In the genomic region with DNA sequence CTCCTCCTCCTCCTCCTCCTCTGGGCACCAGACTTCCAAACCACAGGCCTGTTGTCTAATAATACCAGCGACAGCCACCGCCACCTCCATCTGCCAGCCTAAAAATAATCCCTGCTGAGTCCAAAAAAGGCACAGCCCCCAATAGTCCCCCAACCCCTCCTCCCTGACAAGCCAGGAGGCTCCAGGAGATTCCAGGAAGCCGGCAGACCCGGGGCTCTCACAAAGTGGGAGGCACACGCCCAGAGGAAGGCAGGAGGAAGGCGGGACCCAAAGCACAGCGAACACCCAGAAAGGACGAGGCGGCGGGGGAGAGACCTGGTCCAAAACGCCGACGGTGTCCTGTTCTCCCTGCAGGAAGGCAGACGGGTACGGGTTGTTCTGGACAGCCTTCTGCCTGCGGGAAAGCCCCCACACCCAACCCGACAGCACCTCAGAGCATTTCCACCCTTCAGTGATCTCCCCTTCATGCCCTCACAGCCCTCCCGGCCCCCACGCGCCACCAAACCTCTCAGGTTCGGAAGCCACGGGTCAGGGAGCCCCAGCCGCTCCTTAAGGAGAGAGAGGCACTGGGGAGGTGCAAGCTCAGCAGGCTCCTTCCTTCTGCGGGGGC, we compare ENCODE assay signal across 13 cellular contexts. TPM values are rescaled to one million over a fixed set of nuclear protein-coding genes. Genes with fewer than 3 reads are reported as not detected.
DNase-seq lines count a peak whose midpoint lies in the region; ATAC-seq and TF ChIP-seq lines count a peak whose summit lies in the region.
"Had no signal": no experiment of that assay in that cellular context is flagged by ENCODE, and none has a peak within 500 bp of the region (broad histone marks: within the 10 kb centered on the region; RNA-seq: fewer than 3 reads in every experiment).

No MANE protein-coding gene starts in this region.

- H3K9me3 ChIP-seq in neural cell (ENCODE audit: low read length) (no peaks in the 10 kb centered on the region), vagina (no peaks in the 10 kb centered on the region)

- no peak for TF ChIP-seq EP300 in neural cell (conservative IDR thresholded peaks at IDR 0.05; ENCODE audit: poor library complexity, severe bottlenecking)

- DNase-seq in NCI-H510A treated with DMSO at 0.1 percent for 48 hours (lab: John Stamatoyannopoulos, UW) (peak; percentile 13), NCI-H510A (lab: John Stamatoyannopoulos, UW) (no peak), glutamatergic neuron (peak; percentile 43), vagina (ENCODE audit: extremely low spot score in 2 of 2) (no peak), HuH-7 (ENCODE audit: low spot score) (no peak), NCI-H2196 treated with DMSO at 0.1 percent for 48 hours (lab: John Stamatoyannopoulos, UW; ENCODE audit: unreplicated experiment) (no peak)
- DNase-seq: activated CD4-positive, alpha-beta T cell treated with anti-CD3 and anti-CD28 coated beads for 48 hours; activated naive CD4-positive, alpha-beta T cell; GDM1; SHP77 treated with DMSO at 0.1 percent for 48 hours had no signal

- H3K4me1 Mint-ChIP-seq in glutamatergic neuron (ENCODE audit: low read depth, unreplicated experiment) = peaks cover 62% of the 10 kb centered on the region

- H3K9me2 ChIP-seq in neural cell (ENCODE audit: insufficient read depth, low read length) = no peaks in the 10 kb centered on the region

- H3K27ac ChIP-seq in neural cell (ENCODE audit: low read length) (peak overlapping the region; percentile 21), vagina (peak overlapping the region; percentile 78)

- no peak for TF ChIP-seq RAD21 in neural cell (conservative IDR thresholded peaks at IDR 0.05)

- H3K4me1 ChIP-seq in vagina = peaks cover 74% of the 10 kb centered on the region

- peaks cover 35% of the 10 kb centered on the region for H3K9me3 Mint-ChIP-seq in glutamatergic neuron (ENCODE audit: unreplicated experiment)

- no peaks in the 10 kb centered on the region for H4K20me1 ChIP-seq in neural cell (ENCODE audit: insufficient read depth)

- intact Hi-C loops in vagina (cut with DNase I) = loop anchor here (10.0 kb wide), 1 partner anchor 174 kb away; no protein-coding TSS in a partner anchor

- peak overlapping the region; percentile 96 for H3K4me3 Mint-ChIP-seq in glutamatergic neuron (ENCODE audit: unreplicated experiment)

- H3K4me2 ChIP-seq in neural cell (ENCODE audit: low read length) = no peak overlapping the region

- peaks cover 20% of the 10 kb centered on the region for H3K27me3 ChIP-seq in neural cell (ENCODE audit: insufficient read depth, low read depth, low read length)
- H3K27me3 ChIP-seq in vagina = no peaks in the 10 kb centered on the region

- H2AFZ ChIP-seq in neural cell (ENCODE audit: low read depth, low read length) = no peak overlapping the region

- H3K27me3 Mint-ChIP-seq in glutamatergic neuron (ENCODE audit: unreplicated experiment) = peaks cover 34% of the 10 kb centered on the region

- H3K9ac ChIP-seq in neural cell (ENCODE audit: low read length) = peak overlapping the region; percentile 57

- no peaks in the 10 kb centered on the region for H3K36me3 ChIP-seq in neural cell (ENCODE audit: insufficient read depth, low read length)
- no peaks in the 10 kb centered on the region for H3K36me3 ChIP-seq in vagina

- peak overlapping the region; percentile 99 for H3K27ac Mint-ChIP-seq in glutamatergic neuron (ENCODE audit: unreplicated experiment)

- H3K4me3 ChIP-seq in neural cell (ENCODE audit: low read length) (peak overlapping the region; percentile 48), vagina (peak overlapping the region; percentile 26 to 46)

- peaks cover 5% of the 10 kb centered on the region for H3F3A ChIP-seq in neural cell (ENCODE audit: insufficient read depth, low read length, poor library complexity, severe bottlenecking)

- ATAC-seq in GM18873 (IDR thresholded peaks at IDR 0.05; ENCODE audit: low FRiP score, unreplicated experiment) = no peak

- H3K79me2 ChIP-seq in neural cell (replicated peaks; ENCODE audit: insufficient read depth, low read length) = peaks cover 40% of the 10 kb centered on the region

- peaks cover 10% of the 10 kb centered on the region for H3K36me3 Mint-ChIP-seq in glutamatergic neuron (ENCODE audit: unreplicated experiment)

- TF ChIP-seq CTCF in glutamatergic neuron (IDR thresholded peaks at IDR 0.05; ENCODE audit: partially characterized antibody, unreplicated experiment) = no peak
- no peak for TF ChIP-seq CTCF in neural cell (IDR thresholded peaks at IDR 0.05; ENCODE audit: poor library complexity, severe bottlenecking)
- TF ChIP-seq CTCF in vagina (IDR thresholded peaks at IDR 0.05) = no peak

- no peak for TF ChIP-seq POLR2A in vagina (IDR thresholded peaks at IDR 0.05)

TF ChIP-seq in neural cell, 6 proteins besides CTCF, POLR2A, EP300 and RAD21:
- TF ChIP-seq POLR2AphosphoS5 (IDR thresholded peaks at IDR 0.05) = no peak
- TF ChIP-seq EZH2 (IDR thresholded peaks at IDR 0.05; ENCODE audit: borderline replicate concordance, insufficient read depth, low read length, poor library complexity, severe bottlenecking) = no peak
- TF ChIP-seq, protein P1, sequence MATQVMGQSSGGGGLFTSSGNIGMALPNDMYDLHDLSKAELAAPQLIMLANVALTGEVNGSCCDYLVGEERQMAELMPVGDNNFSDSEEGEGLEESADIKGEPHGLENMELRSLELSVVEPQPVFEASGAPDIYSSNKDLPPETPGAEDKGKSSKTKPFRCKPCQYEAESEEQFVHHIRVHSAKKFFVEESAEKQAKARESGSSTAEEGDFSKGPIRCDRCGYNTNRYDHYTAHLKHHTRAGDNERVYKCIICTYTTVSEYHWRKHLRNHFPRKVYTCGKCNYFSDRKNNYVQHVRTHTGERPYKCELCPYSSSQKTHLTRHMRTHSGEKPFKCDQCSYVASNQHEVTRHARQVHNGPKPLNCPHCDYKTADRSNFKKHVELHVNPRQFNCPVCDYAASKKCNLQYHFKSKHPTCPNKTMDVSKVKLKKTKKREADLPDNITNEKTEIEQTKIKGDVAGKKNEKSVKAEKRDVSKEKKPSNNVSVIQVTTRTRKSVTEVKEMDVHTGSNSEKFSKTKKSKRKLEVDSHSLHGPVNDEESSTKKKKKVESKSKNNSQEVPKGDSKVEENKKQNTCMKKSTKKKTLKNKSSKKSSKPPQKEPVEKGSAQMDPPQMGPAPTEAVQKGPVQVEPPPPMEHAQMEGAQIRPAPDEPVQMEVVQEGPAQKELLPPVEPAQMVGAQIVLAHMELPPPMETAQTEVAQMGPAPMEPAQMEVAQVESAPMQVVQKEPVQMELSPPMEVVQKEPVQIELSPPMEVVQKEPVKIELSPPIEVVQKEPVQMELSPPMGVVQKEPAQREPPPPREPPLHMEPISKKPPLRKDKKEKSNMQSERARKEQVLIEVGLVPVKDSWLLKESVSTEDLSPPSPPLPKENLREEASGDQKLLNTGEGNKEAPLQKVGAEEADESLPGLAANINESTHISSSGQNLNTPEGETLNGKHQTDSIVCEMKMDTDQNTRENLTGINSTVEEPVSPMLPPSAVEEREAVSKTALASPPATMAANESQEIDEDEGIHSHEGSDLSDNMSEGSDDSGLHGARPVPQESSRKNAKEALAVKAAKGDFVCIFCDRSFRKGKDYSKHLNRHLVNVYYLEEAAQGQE (IDR thresholded peaks at IDR 0.05; ENCODE audit: borderline replicate concordance) = no peak
- no peak for TF ChIP-seq TAF1 (IDR thresholded peaks at IDR 0.05; ENCODE audit: low read depth)
- TF ChIP-seq SMC3 (conservative IDR thresholded peaks at IDR 0.05; ENCODE audit: poor library complexity) = no peak
- no peak for TF ChIP-seq MXI1 (conservative IDR thresholded peaks at IDR 0.05; ENCODE audit: poor library complexity, severe bottlenecking)
TF ChIP-seq in neural cell: peak in this region for 0.

RNA-seq across cellular contexts. Expression of gene IGSF9B, which starts 5.8 kb away (rescaled TPM):
- total RNA-seq in glutamatergic neuron (ENCODE audit: unreplicated experiment) (209 TPM), vagina (10.1 TPM)
- 2.3 and 4.8 TPM in 2 replicates for polyA plus RNA-seq in neural cell
- 28.5 and 37.7 TPM in 2 replicates for polyA minus RNA-seq in neural cell
- polyA plus RNA-seq: AG04450 had no signal

Comparison
In these comparisons a context has a peak if more than half of its experiments do, and no peak if none do; other contexts are left out.
1. DNase-seq: peak in NCI-H510A treated with DMSO at 0.1 percent for 48 hours (single experiment) and glutamatergic neuron (single experiment); none in NCI-H510A (single experiment), vagina (0 of 2), HuH-7 (single experiment) and NCI-H2196 treated with DMSO at 0.1 percent for 48 hours (single experiment).
2. RNA of gene IGSF9B, which starts 5.8 kb away (total RNA-seq): 209 TPM in glutamatergic neuron (single experiment); 10.1 TPM in vagina (single experiment); every median in the first group is over 10 times any median in the second.